Comparison of ENCODE assay signal across 25 cellular contexts in genomic region chr5:24385070-24385469, GRCh38.
"Had no signal": no experiment of that assay in that cellular context is flagged by ENCODE, and none has a peak within 500 bp of the region (broad histone marks: within the 10 kb centered on the region; RNA-seq: fewer than 3 reads in every experiment).

No MANE protein-coding gene starts in this region.

- H3K27ac ChIP-seq: epithelial cell of prostate, esophagus squamous epithelium, ovary, skin epidermis, thoracic aorta, uterus, VCaP had no signal

- H3K36me3 Mint-ChIP-seq: type B pancreatic cell had no signal

- H3K9me3 Mint-ChIP-seq: activated T-cell treated with anti-CD3 and anti-CD28 coated beads, Interleukin-2, amount 50 U/mL, for 72 hours; central memory CD8-positive, alpha-beta T cell; type B pancreatic cell had no signal

- H3K36me3 ChIP-seq: esophagus squamous epithelium, ovary, thoracic aorta, uterus had no signal

- H3K27ac Mint-ChIP-seq: activated naive CD4-positive, alpha-beta T cell treated with anti-CD3 and anti-CD28 coated beads, Interleukin-2, amount 50 U/mL, for 72 hours; activated T-cell treated with anti-CD3 and anti-CD28 coated beads, Interleukin-2, amount 50 U/mL, for 72 hours; nephron progenitor cell; progenitor cell of endocrine pancreas; stimulated activated naive CD8-positive, alpha-beta T cell treated with anti-CD3 and anti-CD28 coated beads, Interleukin-15, Interleukin-2, amounts not matched to agents 100 ng/mL and 50 ng/mL, for 24 hours; type B pancreatic cell had no signal

- H3K27me3 ChIP-seq: esophagus squamous epithelium, ovary, uterus had no signal

- H3K4me3 ChIP-seq: esophagus squamous epithelium, ovary, skin epidermis, thoracic aorta, uterus had no signal

- H3K4me1 Mint-ChIP-seq: central memory CD8-positive, alpha-beta T cell had no signal

- H3K4me1 ChIP-seq: esophagus squamous epithelium, uterus had no signal

- H3K27me3 Mint-ChIP-seq: central memory CD8-positive, alpha-beta T cell; progenitor cell of endocrine pancreas; stimulated activated naive CD8-positive, alpha-beta T cell treated with anti-CD3 and anti-CD28 coated beads, Interleukin-15, Interleukin-2, amounts not matched to agents 100 ng/mL and 50 ng/mL, for 24 hours; type B pancreatic cell had no signal

- H3K4me3 Mint-ChIP-seq: activated T-cell treated with anti-CD3 and anti-CD28 coated beads, Interleukin-2, amount 50 U/mL, for 72 hours; central memory CD8-positive, alpha-beta T cell; nephron progenitor cell; stimulated activated naive CD8-positive, alpha-beta T cell treated with anti-CD3 and anti-CD28 coated beads, Interleukin-15, Interleukin-2, amounts not matched to agents 100 ng/mL and 50 ng/mL, for 24 hours; type B pancreatic cell had no signal

- DNase-seq: activated CD4-positive, alpha-beta T cell treated with anti-CD3 and anti-CD28 coated beads for 4 hours; activated CD4-positive, alpha-beta T cell treated with anti-CD3 and anti-CD28 coated beads, Interleukin-2, amount 50 U/mL, for 4 hours; activated naive CD4-positive, alpha-beta T cell; activated T-cell treated with anti-CD3 and anti-CD28 coated beads for 4 hours; activated T-cell treated with anti-CD3 and anti-CD28 coated beads, Interleukin-2, amount 50 U/mL, for 72 hours; dermis blood vessel endothelial cell; effector CD4-positive, alpha-beta T cell; esophagus squamous epithelium; foreskin melanocyte; left ventricle myocardium superior; nephron progenitor cell; ovary; retina; stimulated activated CD4-positive, alpha-beta T cell treated with anti-CD3 and anti-CD28 coated beads, Interleukin-12 subunit alpha, Interleukin-12 subunit beta, amount 100 ng/mL, for 4 hours; stimulated activated CD4-positive, alpha-beta T cell treated with anti-CD3 and anti-CD28 coated beads, Interleukin-4, amount 100 ng/mL, for 1 hour; uterus had no signal

- H3K9me3 ChIP-seq: uterus had no signal
